ENCODE assay signal across 1 cellular context in genomic region chr3:146883292-146883691, GRCh38.
TF ChIP-seq lines count a peak whose summit lies in the region.

No MANE protein-coding gene starts in this region.

TF ChIP-seq in GM23338, 12 proteins besides CTCF, POLR2A, EP300 and RAD21 (continued from another document):
- TF ChIP-seq REST (IDR thresholded peaks at IDR 0.05; ENCODE audit: unreplicated experiment) (no peak), ZNF462 (CRISPR knock-in tag; IDR thresholded peaks at IDR 0.05) (no peak), POLR2AphosphoS5 (IDR thresholded peaks at IDR 0.05; ENCODE audit: low read depth) (no peak), ZNF114 (CRISPR knock-in tag; IDR thresholded peaks at IDR 0.05) (no peak), ZNF331 (CRISPR knock-in tag; IDR thresholded peaks at IDR 0.05; ENCODE audit: low read depth) (no peak), EZH2phosphoT487 (IDR thresholded peaks at IDR 0.05; ENCODE audit: unreplicated experiment) (no peak), JUNB (IDR thresholded peaks at IDR 0.05; ENCODE audit: unreplicated experiment) (no peak), CREB1 (CRISPR knock-in tag; IDR thresholded peaks at IDR 0.05; ENCODE audit: low read depth) (no peak), EZH2 (IDR thresholded peaks at IDR 0.05; ENCODE audit: low read depth, unreplicated experiment) (no peak), STAT1 (IDR thresholded peaks at IDR 0.05; ENCODE audit: unreplicated experiment) (no peak)
